In the genomic region with DNA sequence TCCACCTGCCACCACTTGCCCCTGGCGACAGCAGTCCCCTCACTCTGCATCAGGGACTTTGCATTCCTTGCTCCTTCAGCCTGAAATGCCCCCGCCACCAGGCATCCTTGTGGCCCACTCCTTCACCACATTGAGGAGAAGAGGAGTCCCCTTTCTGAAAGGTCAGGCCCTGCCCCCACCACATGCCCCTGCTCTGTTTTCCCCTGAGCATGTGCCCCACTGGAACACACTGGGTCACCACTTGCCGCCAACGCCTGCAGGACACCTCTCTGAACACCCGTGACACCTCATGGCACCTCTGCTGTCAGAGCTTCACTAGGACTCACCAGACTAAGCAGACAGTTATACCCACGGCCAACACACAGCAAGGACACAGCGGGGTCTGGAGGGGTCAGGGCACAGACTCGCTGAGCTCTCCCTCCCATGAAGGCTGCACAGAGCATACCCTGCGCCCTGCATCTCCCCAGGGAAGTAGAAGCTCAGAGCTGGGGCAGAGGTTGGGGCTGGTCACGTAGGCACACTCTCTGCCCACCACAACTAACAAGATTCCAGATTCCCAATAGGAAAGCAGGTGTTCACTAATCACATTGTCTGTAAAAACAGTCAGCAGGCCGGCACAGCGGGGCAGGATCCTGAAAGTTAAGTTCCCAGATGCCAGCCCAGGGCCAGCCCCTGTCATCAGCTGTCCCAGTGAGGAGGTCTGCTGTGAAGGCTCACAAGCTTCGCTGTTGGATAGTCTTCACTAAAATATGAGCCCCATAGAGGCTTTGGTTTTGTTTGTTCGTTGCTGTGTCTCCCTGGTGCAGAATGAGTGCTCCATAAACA, we compare ENCODE assay signal across 21 cellular contexts. TPM values are rescaled to one million over a fixed set of nuclear protein-coding genes. Genes with fewer than 3 reads are reported as not detected.
DNase-seq lines count a peak whose midpoint lies in the region; ATAC-seq and TF ChIP-seq lines count a peak whose summit lies in the region.
"Had no signal": no experiment of that assay in that cellular context is flagged by ENCODE, and none has a peak within 500 bp of the region (broad histone marks: within the 10 kb centered on the region; RNA-seq: fewer than 3 reads in every experiment).

No MANE protein-coding gene starts in this region.

- peak; percentile 11 for ATAC-seq in Right ventricle myocardium superior (ENCODE audit: poor library complexity)
- no peak for ATAC-seq in right cardiac atrium

- H3K36me3 Mint-ChIP-seq in dendritic cell treated with granulocyte-macrophage colony-stimulating factor and Interleukin-4, amounts not matched to agents 40 ng/mL and 50 ng/mL, for 4 days (ENCODE audit: low read depth): no peaks in the 10 kb centered on the region
- no peaks in the 10 kb centered on the region for H3K36me3 Mint-ChIP-seq in progenitor cell of endocrine pancreas (ENCODE audit: insufficient read depth)

- H3K27ac Mint-ChIP-seq in dendritic cell treated with granulocyte-macrophage colony-stimulating factor and Interleukin-4, amounts not matched to agents 40 ng/mL and 50 ng/mL, for 4 days: peak overlapping the region; percentile 82
- peak overlapping the region; percentile 17 for H3K27ac Mint-ChIP-seq in progenitor cell of endocrine pancreas

- H3K27me3 Mint-ChIP-seq in dendritic cell treated with granulocyte-macrophage colony-stimulating factor and Interleukin-4, amounts not matched to agents 40 ng/mL and 50 ng/mL, for 4 days: peaks cover 14% of the 10 kb centered on the region
- peaks cover 4% of the 10 kb centered on the region for H3K27me3 Mint-ChIP-seq in progenitor cell of endocrine pancreas

- WGBS in right cardiac atrium: 91% methylated on average over 14 of the region's 14 CpGs

- TF ChIP-seq CTCF in progenitor cell of endocrine pancreas (IDR thresholded peaks at IDR 0.05; ENCODE audit: unreplicated experiment): no peak

- H3K4me1 Mint-ChIP-seq in dendritic cell treated with granulocyte-macrophage colony-stimulating factor and Interleukin-4, amounts not matched to agents 40 ng/mL and 50 ng/mL, for 4 days (ENCODE audit: low read depth): peaks cover 34% of the 10 kb centered on the region
- peaks cover 3% of the 10 kb centered on the region for H3K4me1 Mint-ChIP-seq in progenitor cell of endocrine pancreas (ENCODE audit: low read depth)

- no peak overlapping the region for H3K4me3 Mint-ChIP-seq in dendritic cell treated with granulocyte-macrophage colony-stimulating factor and Interleukin-4, amounts not matched to agents 40 ng/mL and 50 ng/mL, for 4 days
- no peak overlapping the region for H3K4me3 Mint-ChIP-seq in progenitor cell of endocrine pancreas (ENCODE audit: low read depth)

- no peaks in the 10 kb centered on the region for H3K9me3 Mint-ChIP-seq in dendritic cell treated with granulocyte-macrophage colony-stimulating factor and Interleukin-4, amounts not matched to agents 40 ng/mL and 50 ng/mL, for 4 days
- H3K9me3 Mint-ChIP-seq in progenitor cell of endocrine pancreas (ENCODE audit: low read depth): no peaks in the 10 kb centered on the region

- intact Hi-C loops in Right ventricle myocardium superior (cut with DNase I) (no loop called here), right cardiac atrium (cut with DNase I) (no loop called here)
- intact Hi-C loops in dendritic cell treated with granulocyte-macrophage colony-stimulating factor and Interleukin-4, amounts not matched to agents 40 ng/mL and 50 ng/mL, for 4 days (cut with micrococcal nuclease): no loop called here

- H3K27ac ChIP-seq in right cardiac atrium (ENCODE audit: low read length): no peak overlapping the region
- H3K27ac ChIP-seq: SJCRH30 had no signal

- H3K27me3 ChIP-seq in right cardiac atrium (ENCODE audit: control insufficient read depth, insufficient read depth): no peaks in the 10 kb centered on the region
- H3K27me3 ChIP-seq: MG63 had no signal

- no peaks in the 10 kb centered on the region for H3K9me3 ChIP-seq in right cardiac atrium (ENCODE audit: control insufficient read depth, low read length)
- H3K9me3 ChIP-seq: MG63, SJCRH30 had no signal

- DNase-seq in Right ventricle myocardium superior (no peak), right cardiac atrium (no peak), progenitor cell of endocrine pancreas (ENCODE audit: low spot score, unreplicated experiment) (no peak), dermis blood vessel endothelial cell (no peak), NCI-H1048 (lab: John Stamatoyannopoulos, UW) (no peak), NCI-H1417 (lab: John Stamatoyannopoulos, UW) (no peak)
- DNase-seq: Calu3, DMS79 treated with DMSO at 0.1 percent for 48 hours, GF-D8, GOT3, HCEC 1CT, KG1, MG63, NCI-H187 treated with DMSO at 0.1 percent for 48 hours, NCI-H2171 treated with DMSO at 0.1 percent for 48 hours, NCI-H345, NCI-H510A treated with DMSO at 0.1 percent for 48 hours, SJCRH30 had no signal

- H3K4me3 ChIP-seq in right cardiac atrium (ENCODE audit: low read length): no peak overlapping the region
- H3K4me3 ChIP-seq: MG63, SJCRH30 had no signal

- no peaks in the 10 kb centered on the region for H3K4me1 ChIP-seq in right cardiac atrium (ENCODE audit: control insufficient read depth, insufficient read depth, low read length)

RNA-seq across cellular contexts. Expression of a gene that starts 5.8 kb away (rescaled TPM):
- not detected for total RNA-seq in Right ventricle myocardium superior
- under 1 TPM in 2 of 4 donors, not detected in 2; 0.17 to 0.40 TPM for total RNA-seq in right cardiac atrium
- polyA plus RNA-seq in right cardiac atrium: not detected
- total RNA-seq in progenitor cell of endocrine pancreas: 1.9 and 2.9 TPM in 2 replicates
- not detected in 2 replicates for total RNA-seq in dermis blood vessel endothelial cell
- total RNA-seq: A172, SJCRH30 had no signal
- polyA plus RNA-seq: BJ had no signal

RNA-seq across cellular contexts. Expression of a gene that starts 45.9 kb away (rescaled TPM):
- total RNA-seq in Right ventricle myocardium superior (27.1 TPM), right cardiac atrium (100 to 1,000 TPM in 2 of 4 donors, 10 to 100 TPM in 2; 50.8 to 167 (median 126) TPM), progenitor cell of endocrine pancreas (8.0 and 9.6 TPM in 2 replicates), dermis blood vessel endothelial cell (not detected in 2 replicates)
- 51.6 TPM for polyA plus RNA-seq in right cardiac atrium
- total RNA-seq: A172, SJCRH30 had no signal
- polyA plus RNA-seq: BJ had no signal

RNA-seq across cellular contexts. Expression of a gene that starts 46.3 kb away (rescaled TPM):
- 33.4 TPM for total RNA-seq in Right ventricle myocardium superior
- total RNA-seq in right cardiac atrium: 100 to 1,000 TPM; 101 to 344 (median 237) TPM
- polyA plus RNA-seq in right cardiac atrium: 114 TPM
- 8.9 TPM in 2 replicates for total RNA-seq in progenitor cell of endocrine pancreas
- not detected in 2 replicates for total RNA-seq in dermis blood vessel endothelial cell
- total RNA-seq: A172, SJCRH30 had no signal
- polyA plus RNA-seq: BJ had no signal
